Comparison of ENCODE assay signal across 1 cellular context in the genomic region with DNA sequence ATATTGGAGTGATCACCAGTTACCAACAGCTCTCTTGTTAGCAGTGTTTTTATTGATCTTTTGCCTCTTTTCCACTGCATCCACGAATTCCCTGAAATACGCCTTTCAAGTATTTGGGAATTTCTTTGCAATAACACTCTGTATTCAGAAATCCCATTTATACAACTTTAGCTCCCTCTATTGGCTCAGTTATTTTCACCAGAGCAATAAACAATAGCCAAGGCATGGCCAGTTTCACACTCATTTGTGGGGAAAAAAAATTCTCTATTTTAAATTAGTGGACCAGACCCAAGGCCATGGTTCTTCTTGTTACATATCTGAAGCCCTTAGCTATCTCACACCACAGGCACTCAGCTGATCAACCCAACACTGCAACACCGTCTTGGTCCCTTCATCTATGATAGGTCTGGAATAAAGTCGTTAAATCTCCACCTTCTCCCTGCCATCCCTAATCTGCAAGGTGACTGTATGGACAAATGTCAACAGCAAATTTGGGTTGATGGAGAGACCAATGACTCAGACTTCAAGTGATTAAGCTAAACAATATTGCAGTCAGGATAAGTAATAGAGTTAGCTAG.
TF ChIP-seq lines count a peak whose summit lies in the region.

No MANE protein-coding gene starts in this region.

TF ChIP-seq in HCT116, 20 proteins besides CTCF, POLR2A, EP300 and RAD21 (continued from another document):
- TF ChIP-seq, protein P1, sequence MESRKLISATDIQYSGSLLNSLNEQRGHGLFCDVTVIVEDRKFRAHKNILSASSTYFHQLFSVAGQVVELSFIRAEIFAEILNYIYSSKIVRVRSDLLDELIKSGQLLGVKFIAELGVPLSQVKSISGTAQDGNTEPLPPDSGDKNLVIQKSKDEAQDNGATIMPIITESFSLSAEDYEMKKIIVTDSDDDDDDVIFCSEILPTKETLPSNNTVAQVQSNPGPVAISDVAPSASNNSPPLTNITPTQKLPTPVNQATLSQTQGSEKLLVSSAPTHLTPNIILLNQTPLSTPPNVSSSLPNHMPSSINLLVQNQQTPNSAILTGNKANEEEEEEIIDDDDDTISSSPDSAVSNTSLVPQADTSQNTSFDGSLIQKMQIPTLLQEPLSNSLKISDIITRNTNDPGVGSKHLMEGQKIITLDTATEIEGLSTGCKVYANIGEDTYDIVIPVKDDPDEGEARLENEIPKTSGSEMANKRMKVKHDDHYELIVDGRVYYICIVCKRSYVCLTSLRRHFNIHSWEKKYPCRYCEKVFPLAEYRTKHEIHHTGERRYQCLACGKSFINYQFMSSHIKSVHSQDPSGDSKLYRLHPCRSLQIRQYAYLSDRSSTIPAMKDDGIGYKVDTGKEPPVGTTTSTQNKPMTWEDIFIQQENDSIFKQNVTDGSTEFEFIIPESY (IDR thresholded peaks at IDR 0.05; ENCODE audit: extremely low read depth, insufficient replicate concordance, low read length) = no peak
- TF ChIP-seq, protein P2, sequence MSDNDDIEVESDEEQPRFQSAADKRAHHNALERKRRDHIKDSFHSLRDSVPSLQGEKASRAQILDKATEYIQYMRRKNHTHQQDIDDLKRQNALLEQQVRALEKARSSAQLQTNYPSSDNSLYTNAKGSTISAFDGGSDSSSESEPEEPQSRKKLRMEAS (IDR thresholded peaks at IDR 0.05) = no peak
- TF ChIP-seq SIN3A (IDR thresholded peaks at IDR 0.05; ENCODE audit: low read depth) (no peak), SP1 (IDR thresholded peaks at IDR 0.05; ENCODE audit: low read depth) (no peak), CBX3 (IDR thresholded peaks at IDR 0.05; ENCODE audit: low read depth) (no peak)
